ENCODE assay signal across 9 cellular contexts in the genomic region with DNA sequence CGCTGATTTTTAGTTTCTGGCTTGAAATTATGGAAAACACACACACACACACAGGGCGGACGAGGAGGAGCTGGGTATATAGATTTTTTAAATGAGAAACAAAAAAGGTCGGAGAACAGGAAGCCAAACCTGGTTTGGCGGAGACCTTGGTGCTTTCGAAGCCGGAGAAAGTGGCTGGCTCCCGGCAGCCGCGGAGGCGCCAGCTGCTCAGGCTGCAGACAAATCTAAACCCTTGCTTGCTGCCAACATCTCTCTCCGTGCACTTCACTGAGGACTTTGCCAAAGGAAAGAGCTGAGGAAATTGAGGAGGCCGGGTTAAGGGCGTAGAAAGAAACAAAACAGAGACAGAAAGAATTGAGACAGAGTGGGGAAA. TPM values are rescaled to one million over a fixed set of nuclear protein-coding genes. Genes with fewer than 3 reads are reported as not detected.
A peak's percentile ranks its signal among the peaks of the same experiment; 100 is the strongest.
DNase-seq lines count a peak whose midpoint lies in the region; FAIRE-seq and TF ChIP-seq lines count a peak whose summit lies in the region.
"Had no signal": no experiment of that assay in that cellular context is flagged by ENCODE, and none has a peak within 500 bp of the region (broad histone marks: within the 10 kb centered on the region; RNA-seq: fewer than 3 reads in every experiment).

No MANE protein-coding gene starts in this region.

- H3K27ac ChIP-seq in endothelial cell of umbilical vein (ENCODE audit: insufficient read depth, low read depth, low read length) = no peak overlapping the region
- H3K27ac ChIP-seq in parathyroid adenoma = no peak overlapping the region

- H3K4me1 ChIP-seq in endothelial cell of umbilical vein (ENCODE audit: control insufficient read depth, extremely low read depth, insufficient read depth, low read length) = peaks cover 6% of the 10 kb centered on the region
- H3K4me1 ChIP-seq in parathyroid adenoma = no peaks in the 10 kb centered on the region

- no peaks in the 10 kb centered on the region for H3K9me3 ChIP-seq in endothelial cell of umbilical vein (replicated peaks; ENCODE audit: control insufficient read depth, insufficient read depth, low read length)
- H3K9me3 ChIP-seq in parathyroid adenoma (ENCODE audit: control insufficient read depth, low read length) = no peaks in the 10 kb centered on the region

- H3K36me3 ChIP-seq in endothelial cell of umbilical vein (ENCODE audit: control insufficient read depth in 2 of 2, extremely low read depth in 1 of 2, insufficient read depth in 2 of 2, low read length in 2 of 2) (no peaks in the 10 kb centered on the region), parathyroid adenoma (ENCODE audit: control insufficient read depth, insufficient read depth, low read length) (no peaks in the 10 kb centered on the region)

- TF ChIP-seq POLR2A in endothelial cell of umbilical vein (IDR thresholded peaks at IDR 0.05; ENCODE audit: low read depth, low read length) = no peak

- H3K79me2 ChIP-seq in endothelial cell of umbilical vein (ENCODE audit: control insufficient read depth, insufficient read depth, low read length) (no peaks in the 10 kb centered on the region), parathyroid adenoma (no peaks in the 10 kb centered on the region)

- peaks cover 90 to 98% of the 10 kb centered on the region in 2 experiments for H3K27me3 ChIP-seq in endothelial cell of umbilical vein (ENCODE audit: control insufficient read depth in 2 of 2, insufficient read depth in 2 of 2, low read length in 2 of 2)
- H3K27me3 ChIP-seq in parathyroid adenoma (ENCODE audit: control insufficient read depth, insufficient read depth, low read length) = peaks cover 23% of the 10 kb centered on the region

- no peaks in the 10 kb centered on the region for H4K20me1 ChIP-seq in endothelial cell of umbilical vein (replicated peaks; ENCODE audit: control insufficient read depth, extremely low read depth, insufficient read depth, low read length)

- no peak overlapping the region for H3K4me3 ChIP-seq in endothelial cell of umbilical vein (replicated peaks in 1 of 3; ENCODE audit: insufficient read depth in 1 of 3, low read depth in 1 of 3, low read length in 3 of 3)
- H3K4me3 ChIP-seq in parathyroid adenoma (ENCODE audit: low read depth, low read length) = no peak overlapping the region

- no peaks in the 10 kb centered on the region for H3K9me1 ChIP-seq in endothelial cell of umbilical vein (replicated peaks; ENCODE audit: control insufficient read depth, extremely low read depth, insufficient read depth, low read length)

- peak overlapping the region; percentile 1 for H3K4me2 ChIP-seq in endothelial cell of umbilical vein (ENCODE audit: insufficient read depth, low read length)
- H3K4me2 ChIP-seq in parathyroid adenoma (ENCODE audit: low read length) = peak overlapping the region; percentile 36

- H3K9ac ChIP-seq in endothelial cell of umbilical vein (replicated peaks; ENCODE audit: extremely low read depth, insufficient read depth, low read length) (no peak overlapping the region), parathyroid adenoma (no peak overlapping the region)

- TF ChIP-seq CTCF in endothelial cell of umbilical vein (IDR thresholded peaks at IDR 0.05; ENCODE audit: extremely low read depth in 1 of 2, insufficient read depth in 1 of 2, low read depth in 1 of 2, low read length in 2 of 2) (no peak), parathyroid adenoma (IDR thresholded peaks at IDR 0.05) (no peak)

- FAIRE-seq in endothelial cell of umbilical vein (lab: Jason Lieb, UNC) = no peak
- FAIRE-seq: bronchial epithelial cell had no signal

- intact Hi-C loops in endothelial cell of umbilical vein (cut with micrococcal nuclease) = loop anchor here (5.0 to 10.0 kb wide), 3 partner anchors 286 to 664 kb away; no protein-coding TSS in a partner anchor

- peak; percentile 65 for DNase-seq in D341Med (ENCODE audit: low spot score)
- DNase-seq in NCI-H510A (lab: John Stamatoyannopoulos, UW) = peak; percentile 16
- DNase-seq in endothelial cell of umbilical vein (ENCODE audit: low read depth, low spot score) = no peak
- DNase-seq in putamen (ENCODE audit: low spot score) = no peak
- no peak for DNase-seq in hypothalamus (lab: John Stamatoyannopoulos, UW)
- DNase-seq in NCI-H526 (lab: John Stamatoyannopoulos, UW) = no peak
- DNase-seq in stimulated activated CD4-positive, alpha-beta T cell treated with anti-CD3 and anti-CD28 coated beads, Interleukin-15, amount 100 ng/mL, for 24 hours = no peak

- no TSS peak for BruUV-seq in endothelial cell of umbilical vein (replicated peaks; lab: Mats Ljungman, UMichigan)

- dilution Hi-C loops in endothelial cell of umbilical vein (cut with MboI; ENCODE audit: extremely low pct_ligation_motif_present, low sequenced_read_pairs) = no loop called here

- CTCF ChIA-PET in endothelial cell of umbilical vein (lab: Charles Lee) = interaction anchor here (1.1 to 2.1 kb wide), 4 partner anchors 19 to 666 kb away, joined by 3 to 12 read pairs (median 4); no protein-coding TSS in a partner anchor

- H2AFZ ChIP-seq in endothelial cell of umbilical vein (ENCODE audit: low read depth, low read length) (no peak overlapping the region), parathyroid adenoma (no peak overlapping the region)

- POLR2A ChIA-PET in endothelial cell of umbilical vein (lab: Charles Lee) = no interaction called here

TF ChIP-seq in endothelial cell of umbilical vein, 7 proteins besides CTCF, POLR2A, EP300 and RAD21:
- TF ChIP-seq EZH2 (IDR thresholded peaks at IDR 0.05; ENCODE audit: borderline replicate concordance, low read depth, low read length, severe bottlenecking) (peak; percentile 65), POLR2AphosphoS5 (IDR thresholded peaks at IDR 0.05; ENCODE audit: insufficient read depth, low read depth, low read length) (no peak), FOS (IDR thresholded peaks at IDR 0.05; ENCODE audit: borderline replicate concordance, insufficient read depth, low read length) (no peak)

RNA-seq across cellular contexts. Expression of gene ZIC1, which starts 2.1 kb away (rescaled TPM):
- not detected in 2 replicates for total RNA-seq in endothelial cell of umbilical vein
- not detected in 2 replicates for polyA plus RNA-seq in endothelial cell of umbilical vein
- not detected in 2 replicates for polyA plus RNA-seq in endothelial cell of umbilical vein (2011; cell fraction: cytosol; rRNA removed)
- polyA plus RNA-seq in endothelial cell of umbilical vein (2011; cell fraction: nucleus; rRNA removed) = not detected in 2 replicates
- polyA plus RNA-seq in endothelial cell of umbilical vein (2012) = not detected in 2 replicates
- not detected in 2 replicates for polyA minus RNA-seq in endothelial cell of umbilical vein
- not detected for polyA minus RNA-seq in endothelial cell of umbilical vein (2011; cell fraction: cytosol; rRNA and poly(A)+ RNA removed)
- polyA minus RNA-seq in endothelial cell of umbilical vein (2011; cell fraction: nucleus; rRNA and poly(A)+ RNA removed) = not detected in 2 replicates
- total RNA-seq: bronchial epithelial cell had no signal

RNA-seq across cellular contexts. Expression of gene ZIC4, which starts 4.9 kb away (rescaled TPM):
- not detected in 2 replicates for total RNA-seq in endothelial cell of umbilical vein
- polyA plus RNA-seq in endothelial cell of umbilical vein = not detected in 2 replicates
- not detected in 2 replicates for polyA plus RNA-seq in endothelial cell of umbilical vein (2011; cell fraction: cytosol; rRNA removed)
- not detected in 2 replicates for polyA plus RNA-seq in endothelial cell of umbilical vein (2011; cell fraction: nucleus; rRNA removed)
- polyA plus RNA-seq in endothelial cell of umbilical vein (2012) = not detected in 2 replicates
- polyA minus RNA-seq in endothelial cell of umbilical vein = not detected in 2 replicates
- not detected for polyA minus RNA-seq in endothelial cell of umbilical vein (2011; cell fraction: cytosol; rRNA and poly(A)+ RNA removed)
- not detected in 2 replicates for polyA minus RNA-seq in endothelial cell of umbilical vein (2011; cell fraction: nucleus; rRNA and poly(A)+ RNA removed)
- total RNA-seq: bronchial epithelial cell had no signal

Comparison
In these comparisons a context has a peak if more than half of its experiments do, and no peak if none do; other contexts are left out.
1. DNase-seq: peak in D341Med (single experiment) and NCI-H510A (single experiment); none in endothelial cell of umbilical vein (single experiment), putamen (single experiment), hypothalamus (0 of 51), NCI-H526 (0 of 2) and stimulated activated CD4-positive, alpha-beta T cell treated with anti-CD3 and anti-CD28 coated beads, Interleukin-15, amount 100 ng/mL, for 24 hours (single experiment).